In the genomic region with DNA sequence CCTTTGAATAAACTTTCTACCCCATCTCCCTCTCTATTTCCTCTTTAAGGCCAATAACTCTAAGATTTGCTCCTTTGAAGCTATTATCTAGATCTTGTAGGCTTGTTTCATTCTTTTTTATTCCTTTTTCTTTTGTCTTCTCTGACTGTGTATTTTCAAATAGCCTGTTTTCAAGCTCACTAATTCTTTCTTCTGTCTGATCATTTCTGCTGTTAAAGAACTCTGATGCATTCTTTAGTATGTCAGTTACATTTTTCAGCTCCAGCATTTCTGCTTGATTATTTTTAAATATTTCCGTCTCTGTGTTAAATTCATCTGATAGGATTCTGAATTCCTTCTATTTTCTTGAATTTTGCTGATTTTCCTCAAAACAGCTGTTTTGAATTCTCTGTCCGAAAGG, we compare ENCODE assay signal across 23 cellular contexts. TPM values are rescaled to one million over a fixed set of nuclear protein-coding genes. Genes with fewer than 3 reads are reported as not detected.
"Had no signal": no experiment of that assay in that cellular context is flagged by ENCODE, and none has a peak within 500 bp of the region (broad histone marks: within the 10 kb centered on the region; RNA-seq: fewer than 3 reads in every experiment).

No MANE protein-coding gene starts in this region.

- FAIRE-seq: HTR-8/SVneo, RCC 7860 had no signal

- H3K4me3 ChIP-seq: MG63, SJSA1, SK-N-MC had no signal

- H3K27ac ChIP-seq: HL-60, SJSA1, SK-N-MC had no signal

- H3K27me3 ChIP-seq: MG63, SJSA1 had no signal

- H3K4me1 ChIP-seq: SJSA1 had no signal

- DNase-seq: Karpas-422, KG1, MG63, NCI-H1092 treated with DMSO at 0.1 percent for 48 hours, NCI-H1436, NCI-H187, NCI-H2029, NCI-H2081 treated with DMSO at 0.1 percent for 48 hours, NCI-H2171, NCI-H226, NCI-H446, NCI-H510A, NCI-H524 treated with DMSO at 0.1 percent for 48 hours, NCI-H69, NCI-H774, Right ventricle myocardium superior, RPMI8226, SIG-M5 had no signal

RNA-seq across cellular contexts. Expression of a gene that starts 15.3 kb away (rescaled TPM):
- total RNA-seq: Right ventricle myocardium superior, SJSA1 had no signal
